ENCODE assay signal across 18 cellular contexts in the genomic region with DNA sequence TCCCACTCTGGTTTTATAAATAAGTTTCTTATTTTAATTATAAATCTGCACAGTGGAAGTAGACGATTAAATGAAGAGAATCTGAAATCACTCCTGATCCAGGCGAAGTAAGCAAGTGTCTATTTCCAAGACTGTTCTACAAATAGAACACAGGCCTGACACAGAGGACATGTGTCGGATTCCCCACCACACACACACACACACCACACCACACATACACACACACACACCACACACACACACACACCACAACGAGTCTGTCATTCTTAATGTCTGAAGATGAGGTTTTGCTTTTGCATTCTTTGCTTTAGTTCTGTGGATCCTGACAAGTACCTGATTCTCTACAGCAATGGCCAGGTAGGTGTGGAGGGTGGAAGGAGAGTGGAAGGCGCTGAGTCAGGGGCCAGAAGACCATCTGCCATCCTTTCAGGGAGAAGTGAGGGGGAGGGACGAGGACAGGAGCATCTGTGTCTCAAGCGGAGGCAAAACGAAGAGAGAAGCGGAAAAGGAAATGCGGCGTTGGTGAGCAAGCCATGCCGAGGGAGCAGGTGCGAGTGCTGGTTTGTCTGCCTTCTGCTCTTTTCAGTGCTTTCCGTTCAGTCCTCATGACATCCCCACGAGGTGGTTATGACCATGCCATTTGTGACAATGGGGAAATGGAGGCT.
DNase-seq lines count a peak whose midpoint lies in the region; ATAC-seq, FAIRE-seq and TF ChIP-seq lines count a peak whose summit lies in the region.
"Had no signal": no experiment of that assay in that cellular context is flagged by ENCODE, and none has a peak within 500 bp of the region (broad histone marks: within the 10 kb centered on the region; RNA-seq: fewer than 3 reads in every experiment).

No MANE protein-coding gene starts in this region.

- peak overlapping the region in 4 of 11 experiments; percentile 49 to 69 (median 59); a peak in 8 of 22 replicates for H3K27ac ChIP-seq in BLaER1 treated with 17β-estradiol and CSF1 and Interleukin-3, amounts not matched to agents 10 nM and 100 nM
- no peak overlapping the region for H3K27ac ChIP-seq in WERI-Rb-1
- H3K27ac ChIP-seq: lower lobe of right lung had no signal

- H3K4me3 ChIP-seq in BLaER1 treated with 17β-estradiol and CSF1 and Interleukin-3, amounts not matched to agents 10 nM and 100 nM, result no peak overlapping the region
- no peak overlapping the region for H3K4me3 ChIP-seq in WERI-Rb-1 (ENCODE audit: low read depth, low read length)
- H3K4me3 ChIP-seq: lower lobe of right lung had no signal

- peaks cover 13% of the 10 kb centered on the region for H3K9me3 Mint-ChIP-seq in glutamatergic neuron (ENCODE audit: unreplicated experiment)
- H3K9me3 Mint-ChIP-seq: activated B cell treated with CpG ODN at 0.5 μM for 24 hours, immature natural killer cell had no signal

- H3K27me3 Mint-ChIP-seq in glutamatergic neuron (ENCODE audit: unreplicated experiment), result peaks cover 10% of the 10 kb centered on the region

- peaks cover 29% of the 10 kb centered on the region for H3K4me1 Mint-ChIP-seq in glutamatergic neuron (ENCODE audit: low read depth, unreplicated experiment)

- H3K36me3 Mint-ChIP-seq in glutamatergic neuron (ENCODE audit: unreplicated experiment), result no peaks in the 10 kb centered on the region
- H3K36me3 Mint-ChIP-seq: immature natural killer cell had no signal

- peak; percentile 77 for FAIRE-seq in GM18507 (lab: Jason Lieb, UNC)

- DNase-seq in GM18507 (ENCODE audit: extremely low spot score, insufficient read length, low read depth), result no peak
- peak; percentile 13 for DNase-seq in WERI-Rb-1
- peak; percentile 47 for DNase-seq in glutamatergic neuron
- no peak for DNase-seq in stimulated activated naive CD4-positive, alpha-beta T cell (lab: John Stamatoyannopoulos, UW)
- DNase-seq: activated B cell treated with CpG ODN at 0.5 μM for 24 hours, immature natural killer cell, Kasumi-1, lower lobe of right lung, NCI-H1436, NCI-H510A treated with DMSO at 0.1 percent for 48 hours, nephron progenitor cell had no signal

- ATAC-seq in GM21447 (IDR thresholded peaks at IDR 0.05; ENCODE audit: unreplicated experiment), result no peak
- ATAC-seq in HG03378 (IDR thresholded peaks at IDR 0.05; ENCODE audit: unreplicated experiment), result no peak
- ATAC-seq: esophagus mucosa, lower lobe of right lung, Panc1 had no signal

- peak overlapping the region; percentile 37 to 79 (median 61) for H3K4me2 ChIP-seq in BLaER1 treated with 17β-estradiol and CSF1 and Interleukin-3, amounts not matched to agents 10 nM and 100 nM

- TF ChIP-seq CTCF in WERI-Rb-1 (IDR thresholded peaks at IDR 0.05; ENCODE audit: low read depth, low read length) (no peak), glutamatergic neuron (IDR thresholded peaks at IDR 0.05; ENCODE audit: partially characterized antibody, unreplicated experiment) (no peak)

- H4K20me1 ChIP-seq in BLaER1 treated with 17β-estradiol and CSF1 and Interleukin-3, amounts not matched to agents 10 nM and 100 nM, result peaks cover 0 to 14% (median 0%) of the 10 kb centered on the region in 11 experiments; a peak in 2 of 22 replicates

- no peaks in the 10 kb centered on the region for H3K36me3 ChIP-seq in BLaER1 treated with 17β-estradiol and CSF1 and Interleukin-3, amounts not matched to agents 10 nM and 100 nM
- H3K36me3 ChIP-seq in WERI-Rb-1, result no peaks in the 10 kb centered on the region
- H3K36me3 ChIP-seq: lower lobe of right lung had no signal

- H3K27me3 ChIP-seq in BLaER1 treated with 17β-estradiol and CSF1 and Interleukin-3, amounts not matched to agents 10 nM and 100 nM, result peaks cover 0 to 29% (median 0%) of the 10 kb centered on the region in 11 experiments; a peak in 6 of 22 replicates
- no peaks in the 10 kb centered on the region for H3K27me3 ChIP-seq in WERI-Rb-1 (ENCODE audit: insufficient read depth, low read depth, severe bottlenecking)

- peak overlapping the region in 2 of 11 experiments; percentile 15 to 23; a peak in 2 of 22 replicates for H3K9ac ChIP-seq in BLaER1 treated with 17β-estradiol and CSF1 and Interleukin-3, amounts not matched to agents 10 nM and 100 nM

- H3K4me3 Mint-ChIP-seq in glutamatergic neuron (ENCODE audit: unreplicated experiment), result peak overlapping the region; percentile 70
- H3K4me3 Mint-ChIP-seq: activated B cell treated with CpG ODN at 0.5 μM for 24 hours; B cell; dendritic cell treated with granulocyte-macrophage colony-stimulating factor and Interleukin-4, amounts not matched to agents 40 ng/mL and 50 ng/mL, for 4 days; nephron progenitor cell had no signal

- peaks cover 67 to 82% (median 74%) of the 10 kb centered on the region in 10 experiments for H3K4me1 ChIP-seq in BLaER1 treated with 17β-estradiol and CSF1 and Interleukin-3, amounts not matched to agents 10 nM and 100 nM

- H3K27ac Mint-ChIP-seq in glutamatergic neuron (ENCODE audit: unreplicated experiment), result peak overlapping the region; percentile 88
- H3K27ac Mint-ChIP-seq: activated B cell treated with CpG ODN at 0.5 μM for 24 hours; B cell; dendritic cell treated with granulocyte-macrophage colony-stimulating factor and Interleukin-4, amounts not matched to agents 40 ng/mL and 50 ng/mL, for 4 days; immature natural killer cell; nephron progenitor cell had no signal

- H3K9me3 ChIP-seq in BLaER1 treated with 17β-estradiol and CSF1 and Interleukin-3, amounts not matched to agents 10 nM and 100 nM (replicated peaks in 1 of 11), result peaks cover 0 to 5% (median 0%) of the 10 kb centered on the region in 11 experiments; a peak in 1 of 22 replicates
- no peaks in the 10 kb centered on the region for H3K9me3 ChIP-seq in WERI-Rb-1 (ENCODE audit: severe bottlenecking)
- H3K9me3 ChIP-seq: lower lobe of right lung had no signal

Comparison
In these comparisons a context has a peak if more than half of its experiments do, and no peak if none do; other contexts are left out.
1. DNase-seq: peak in WERI-Rb-1 (single experiment) and glutamatergic neuron (single experiment); none in GM18507 (single experiment) and stimulated activated naive CD4-positive, alpha-beta T cell (0 of 6).